In genomic region chr6:137707590-137708360, GRCh38 we compare ENCODE assay signal across 1 cellular context.
A peak's percentile ranks its signal among the peaks of the same experiment; 100 is the strongest.
TF ChIP-seq lines count a peak whose summit lies in the region.

No MANE protein-coding gene starts in this region.

TF ChIP-seq in HepG2, 621 proteins besides CTCF, POLR2A, EP300 and RAD21 (continued from another document and continues in another):
- peak; percentile 50 to 84 for TF ChIP-seq HMGXB4 (CRISPR knock-in tag; IDR thresholded peaks at IDR 0.05; ENCODE audit: borderline replicate concordance in 1 of 2, low read depth in 1 of 2)
- no peak for TF ChIP-seq MXI1 (IDR thresholded peaks at IDR 0.05; ENCODE audit: borderline replicate concordance, low read depth, low read length)
- no peak for TF ChIP-seq HNRNPLL (IDR thresholded peaks at IDR 0.05; ENCODE audit: low read depth, low read length, poor library complexity, severe bottlenecking)
- no peak for TF ChIP-seq ZNF570 (CRISPR knock-in tag; IDR thresholded peaks at IDR 0.05; ENCODE audit: borderline replicate concordance)
- no peak; the same call in 1 of the 2 replicates for TF ChIP-seq BHLHE40 (IDR thresholded peaks at IDR 0.05; ENCODE audit: low read length)
- no peak for TF ChIP-seq TIGD3 (CRISPR knock-in tag; IDR thresholded peaks at IDR 0.05; ENCODE audit: borderline replicate concordance)
- no peak for TF ChIP-seq ZNF235 (CRISPR knock-in tag; IDR thresholded peaks at IDR 0.05; ENCODE audit: borderline replicate concordance)
- peak; percentile 50 for TF ChIP-seq HNF1A (IDR thresholded peaks at IDR 0.05; ENCODE audit: low read depth)
- peak; percentile 54; the same call in 1 of the 2 replicates for TF ChIP-seq HNF1A (CRISPR knock-in tag; IDR thresholded peaks at IDR 0.05; ENCODE audit: borderline replicate concordance)
- no peak for TF ChIP-seq ZNF597 (CRISPR knock-in tag; IDR thresholded peaks at IDR 0.05)
- no peak for TF ChIP-seq ZNF260 (CRISPR knock-in tag; IDR thresholded peaks at IDR 0.05; ENCODE audit: borderline replicate concordance, low read depth)
- 0 out of 2 replicates have a peak, but pooled peaks have one; percentile 50 for TF ChIP-seq FOXP1 (IDR thresholded peaks at IDR 0.05)
- peak; percentile 87 for TF ChIP-seq FOXP1 (CRISPR knock-in tag; IDR thresholded peaks at IDR 0.05)
- TF ChIP-seq POLR2AphosphoS5 (IDR thresholded peaks at IDR 0.05; ENCODE audit: low read depth, low read length) = no peak
- TF ChIP-seq RNF219 (CRISPR knock-in tag; IDR thresholded peaks at IDR 0.05) = no peak
- no peak for TF ChIP-seq RBM22 (optimal IDR thresholded peaks at IDR 0.05; ENCODE audit: low read length)
- no peak for TF ChIP-seq REXO4 (CRISPR knock-in tag; IDR thresholded peaks at IDR 0.05; ENCODE audit: borderline replicate concordance)
- 0 out of 2 replicates have a peak, but pooled peaks have one; percentile 43 for TF ChIP-seq MYPOP (CRISPR knock-in tag; IDR thresholded peaks at IDR 0.05)
- TF ChIP-seq FOXK1 (CRISPR knock-in tag; IDR thresholded peaks at IDR 0.05; ENCODE audit: borderline replicate concordance, low read depth) = no peak
- no peak for TF ChIP-seq ZNF639 (CRISPR knock-in tag; conservative IDR thresholded peaks at IDR 0.05)
- no peak for TF ChIP-seq TARDBP (CRISPR knock-in tag; IDR thresholded peaks at IDR 0.05)
- no peak for TF ChIP-seq JARID2 (CRISPR knock-in tag; IDR thresholded peaks at IDR 0.05; ENCODE audit: insufficient replicate concordance)
- no peak for TF ChIP-seq ZNF275 (CRISPR knock-in tag; IDR thresholded peaks at IDR 0.05; ENCODE audit: borderline replicate concordance)
- no peak for TF ChIP-seq ZNF790 (CRISPR knock-in tag; IDR thresholded peaks at IDR 0.05; ENCODE audit: borderline replicate concordance)
- no peak for TF ChIP-seq ZBTB39 (CRISPR knock-in tag; IDR thresholded peaks at IDR 0.05)
- no peak for TF ChIP-seq POLR2AphosphoS2 (IDR thresholded peaks at IDR 0.05; ENCODE audit: low read depth, low read length)
- no peak for TF ChIP-seq JDP2 (CRISPR knock-in tag; IDR thresholded peaks at IDR 0.05; ENCODE audit: borderline replicate concordance)
- TF ChIP-seq ZNF121 (CRISPR knock-in tag; IDR thresholded peaks at IDR 0.05) = no peak
- TF ChIP-seq HBP1 (CRISPR knock-in tag; IDR thresholded peaks at IDR 0.05; ENCODE audit: low read depth) = no peak; the same call in 1 of the 2 replicates
- TF ChIP-seq THAP9 (CRISPR knock-in tag; IDR thresholded peaks at IDR 0.05; ENCODE audit: borderline replicate concordance) = no peak
